14 cellular contexts compared by ENCODE assay signal in the genomic region with DNA sequence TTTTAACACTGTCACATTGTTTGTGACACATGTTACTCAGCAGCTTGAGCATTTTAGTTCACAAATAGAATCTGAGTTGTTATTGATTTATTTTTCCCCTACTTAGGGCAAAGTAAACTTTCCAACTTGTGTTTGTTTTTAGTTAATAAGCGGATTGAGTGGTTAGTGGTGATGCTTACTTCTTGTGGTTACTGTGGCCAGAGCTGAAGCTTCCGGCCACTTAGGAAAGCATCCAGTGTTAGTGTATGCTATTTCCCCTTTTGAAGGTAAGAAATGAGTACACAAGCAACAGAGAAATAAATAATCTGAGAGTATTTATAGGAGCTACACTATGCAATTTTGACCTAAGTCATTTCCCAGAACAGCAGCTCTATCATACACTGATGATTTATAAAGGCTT.
DNase-seq lines count a peak whose midpoint lies in the region; ATAC-seq and TF ChIP-seq lines count a peak whose summit lies in the region.
"Had no signal": no experiment of that assay in that cellular context is flagged by ENCODE, and none has a peak within 500 bp of the region (broad histone marks: within the 10 kb centered on the region; RNA-seq: fewer than 3 reads in every experiment).

No MANE protein-coding gene starts in this region.

- no TSS peak for BruUV-seq in Calu3 (replicated peaks; lab: Mats Ljungman, UMichigan)

- no peak overlapping the region for H3K27ac ChIP-seq in fibroblast of lung (ENCODE audit: insufficient read depth, low read length)
- no peak overlapping the region for H3K27ac ChIP-seq in CD4-positive, alpha-beta memory T cell (ENCODE audit: low read depth, low read length)
- H3K27ac ChIP-seq: testis had no signal

- H3K4me3 ChIP-seq in fibroblast of lung (replicated peaks in 1 of 4; ENCODE audit: control extremely low read depth in 1 of 4, insufficient read depth in 1 of 4, low read depth in 3 of 4, low read length in 4 of 4): no peak overlapping the region
- H3K4me3 ChIP-seq in CD4-positive, alpha-beta memory T cell (ENCODE audit: low read length in 2 of 2): no peak overlapping the region
- H3K4me3 ChIP-seq: testis had no signal

- H3K4me2 ChIP-seq in fibroblast of lung (ENCODE audit: extremely low read depth, insufficient read depth, low read length): no peak overlapping the region

- H3K27me3 ChIP-seq in fibroblast of lung (ENCODE audit: control insufficient read depth, insufficient read depth, low read length): no peaks in the 10 kb centered on the region
- H3K27me3 ChIP-seq in CD4-positive, alpha-beta memory T cell (ENCODE audit: insufficient read depth, low read length): no peaks in the 10 kb centered on the region
- H3K27me3 ChIP-seq: testis had no signal

- TF ChIP-seq CTCF in fibroblast of lung (conservative IDR thresholded peaks at IDR 0.05 in 1 of 2, IDR thresholded peaks at IDR 0.05 in 1 of 2; ENCODE audit: low read depth in 1 of 2, low read length in 2 of 2) (no peak), Calu3 (IDR thresholded peaks at IDR 0.05; ENCODE audit: unreplicated experiment) (no peak)

- H4K20me1 ChIP-seq in fibroblast of lung (ENCODE audit: control insufficient read depth, extremely low read depth, insufficient read depth, low read length): no peaks in the 10 kb centered on the region

- no peak overlapping the region for H3K27ac Mint-ChIP-seq in CD4-positive, alpha-beta memory T cell
- H3K27ac Mint-ChIP-seq in Calu3 (ENCODE audit: unreplicated experiment): no peak overlapping the region
- no peak overlapping the region for H3K27ac Mint-ChIP-seq in activated naive CD4-positive, alpha-beta T cell treated with anti-CD3 and anti-CD28 coated beads, Interleukin-2, amount 10 ng/mL, durations not matched to agents 7 days and 5 days

- POLR2A ChIA-PET in CD4-positive, alpha-beta memory T cell (lab: Charles Lee; ENCODE audit: partially characterized antibody): no interaction called here

- peak; percentile 1 to 69 for DNase-seq in fibroblast of lung (ENCODE audit: low read depth in 2 of 2)
- DNase-seq in CD4-positive, alpha-beta memory T cell: no peak
- no peak for DNase-seq in cerebellum (ENCODE audit: low spot score)
- no peak for DNase-seq in Calu3
- no peak for DNase-seq in activated naive CD4-positive, alpha-beta T cell treated with anti-CD3 and anti-CD28 coated beads, Interleukin-2, amount 10 ng/mL, durations not matched to agents 7 days and 5 days
- DNase-seq: aorta, DND-41, NCI-H524 treated with DMSO at 0.1 percent for 48 hours, small intestine, testis had no signal

- no peaks in the 10 kb centered on the region for H3K36me3 ChIP-seq in fibroblast of lung (ENCODE audit: control insufficient read depth, insufficient read depth, low read length)
- no peaks in the 10 kb centered on the region for H3K36me3 ChIP-seq in CD4-positive, alpha-beta memory T cell (ENCODE audit: insufficient read depth, low read length)

- peaks cover 5 to 30% (median 15%) of the 10 kb centered on the region in 8 donors for H3K9me3 Mint-ChIP-seq in CD4-positive, alpha-beta memory T cell
- peaks cover 9% of the 10 kb centered on the region for H3K9me3 Mint-ChIP-seq in Calu3 (ENCODE audit: low read depth, unreplicated experiment)
- H3K9me3 Mint-ChIP-seq in activated naive CD4-positive, alpha-beta T cell treated with anti-CD3 and anti-CD28 coated beads, Interleukin-2, amount 10 ng/mL, durations not matched to agents 7 days and 5 days: peaks cover 2% of the 10 kb centered on the region

- H3K4me3 Mint-ChIP-seq in CD4-positive, alpha-beta memory T cell: no peak overlapping the region
- H3K4me3 Mint-ChIP-seq in Calu3 (ENCODE audit: low read depth, unreplicated experiment): no peak overlapping the region
- H3K4me3 Mint-ChIP-seq in activated naive CD4-positive, alpha-beta T cell treated with anti-CD3 and anti-CD28 coated beads, Interleukin-2, amount 10 ng/mL, durations not matched to agents 7 days and 5 days: no peak overlapping the region

- intact Hi-C loops in CD4-positive, alpha-beta memory T cell (cut with micrococcal nuclease): no loop called here
- intact Hi-C loops in Calu3 (cut with micrococcal nuclease; ENCODE audit: unreplicated experiment): no loop called here

- no peaks in the 10 kb centered on the region for H3K4me1 ChIP-seq in fibroblast of lung (ENCODE audit: control insufficient read depth, extremely low read depth, insufficient read depth, low read length)
- no peaks in the 10 kb centered on the region for H3K4me1 ChIP-seq in CD4-positive, alpha-beta memory T cell (ENCODE audit: insufficient read depth, low read length)
- H3K4me1 ChIP-seq: testis had no signal

- no peaks in the 10 kb centered on the region for H3K27me3 Mint-ChIP-seq in CD4-positive, alpha-beta memory T cell
- no peaks in the 10 kb centered on the region for H3K27me3 Mint-ChIP-seq in Calu3 (ENCODE audit: unreplicated experiment)
- H3K27me3 Mint-ChIP-seq in activated naive CD4-positive, alpha-beta T cell treated with anti-CD3 and anti-CD28 coated beads, Interleukin-2, amount 10 ng/mL, durations not matched to agents 7 days and 5 days: no peaks in the 10 kb centered on the region

- no peaks in the 10 kb centered on the region for H3K79me2 ChIP-seq in fibroblast of lung (ENCODE audit: control insufficient read depth, insufficient read depth, low read length)

- no peaks in the 10 kb centered on the region for H3K9me3 ChIP-seq in fibroblast of lung (ENCODE audit: control insufficient read depth, insufficient read depth, low read depth, low read length)
- peaks cover 0 to 8% of the 10 kb centered on the region in 2 donors for H3K9me3 ChIP-seq in CD4-positive, alpha-beta memory T cell (ENCODE audit: control insufficient read depth in 1 of 2, low read length in 2 of 2)
- H3K9me3 ChIP-seq: testis had no signal

- no peak overlapping the region for H2AFZ ChIP-seq in fibroblast of lung (ENCODE audit: low read length)

- peak; percentile 97 for ATAC-seq in GM18907 (IDR thresholded peaks at IDR 0.05; ENCODE audit: unreplicated experiment)
- peak; percentile 92 for ATAC-seq in HG02623 (IDR thresholded peaks at IDR 0.05; ENCODE audit: unreplicated experiment)
- peak; percentile 88 for ATAC-seq in HG03558 (IDR thresholded peaks at IDR 0.05; ENCODE audit: extremely low read depth, unreplicated experiment)
- ATAC-seq: activated CD4-positive, CD25-positive, alpha-beta regulatory T cell treated with anti-CD3 and anti-CD28 coated beads, Interleukin-2, amount 50 U/mL, for 24 hours had no signal

- CTCF ChIA-PET in CD4-positive, alpha-beta memory T cell (lab: Charles Lee; ENCODE audit: partially characterized antibody): no interaction called here
- CTCF ChIA-PET in Calu3 (lab: Charles Lee): no interaction called here
- CTCF ChIA-PET in activated naive CD4-positive, alpha-beta T cell treated with anti-CD3 and anti-CD28 coated beads, Interleukin-2, amount 10 ng/mL, durations not matched to agents 7 days and 5 days (lab: Charles Lee): no interaction called here

- no peak overlapping the region for H3K9ac ChIP-seq in fibroblast of lung (ENCODE audit: insufficient read depth, low read length)

- no peaks in the 10 kb centered on the region for H3K4me1 Mint-ChIP-seq in CD4-positive, alpha-beta memory T cell
- no peaks in the 10 kb centered on the region for H3K4me1 Mint-ChIP-seq in Calu3 (ENCODE audit: low read depth, unreplicated experiment)
- no peaks in the 10 kb centered on the region for H3K4me1 Mint-ChIP-seq in activated naive CD4-positive, alpha-beta T cell treated with anti-CD3 and anti-CD28 coated beads, Interleukin-2, amount 10 ng/mL, durations not matched to agents 7 days and 5 days

- H3K36me3 Mint-ChIP-seq in CD4-positive, alpha-beta memory T cell: no peaks in the 10 kb centered on the region
- H3K36me3 Mint-ChIP-seq in Calu3 (ENCODE audit: insufficient read depth, unreplicated experiment): no peaks in the 10 kb centered on the region
- no peaks in the 10 kb centered on the region for H3K36me3 Mint-ChIP-seq in activated naive CD4-positive, alpha-beta T cell treated with anti-CD3 and anti-CD28 coated beads, Interleukin-2, amount 10 ng/mL, durations not matched to agents 7 days and 5 days

Comparison
In these comparisons a context has a peak if more than half of its experiments do, and no peak if none do; other contexts are left out.
1. DNase-seq: peak in fibroblast of lung (2 of 2); none in CD4-positive, alpha-beta memory T cell (0 of 5), cerebellum (single experiment), Calu3 (single experiment) and activated naive CD4-positive, alpha-beta T cell treated with anti-CD3 and anti-CD28 coated beads, Interleukin-2, amount 10 ng/mL, durations not matched to agents 7 days and 5 days (single experiment).
2. Peak in every context shown above with its lines, with median percentiles within 50 percentile points of each other: ATAC-seq.